16 cellular contexts compared by ENCODE assay signal in the genomic region with DNA sequence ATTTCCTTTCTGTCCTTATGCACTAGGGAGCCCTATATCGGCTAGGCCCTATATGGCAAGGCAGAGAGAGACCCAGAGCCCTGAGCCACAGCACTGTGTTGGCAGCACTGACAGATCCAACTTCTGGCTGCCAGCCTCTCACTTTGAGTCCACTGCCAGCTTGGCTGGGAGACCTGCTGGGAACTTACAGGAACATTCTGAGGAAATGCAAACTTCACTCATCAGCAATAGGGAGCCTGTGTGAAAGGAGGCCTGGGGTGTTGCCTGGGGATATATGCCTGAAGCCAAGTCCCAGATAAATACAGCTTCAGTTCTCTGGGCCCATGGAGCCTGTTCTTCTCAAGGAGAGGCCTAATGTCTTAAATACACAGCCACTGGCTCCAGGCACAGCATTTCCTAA.
DNase-seq lines count a peak whose midpoint lies in the region; ATAC-seq and TF ChIP-seq lines count a peak whose summit lies in the region.
"Had no signal": no experiment of that assay in that cellular context is flagged by ENCODE, and none has a peak within 500 bp of the region (broad histone marks: within the 10 kb centered on the region; RNA-seq: fewer than 3 reads in every experiment).

No MANE protein-coding gene starts in this region.

- no peak for TF ChIP-seq CTCF in thoracic aorta (IDR thresholded peaks at IDR 0.05)

- ATAC-seq in thoracic aorta (ENCODE audit: insufficient number of reproducible peaks, low FRiP score, low read depth) = peak; percentile 56
- ATAC-seq in GM21526 (IDR thresholded peaks at IDR 0.05; ENCODE audit: low FRiP score, unreplicated experiment) = no peak
- ATAC-seq: GM12878 had no signal

- H3K36me3 ChIP-seq in thoracic aorta = no peaks in the 10 kb centered on the region

- intact Hi-C loops in head of caudate nucleus (cut with DNase I) = no loop called here

- H3K27ac ChIP-seq in thoracic aorta = peak overlapping the region; percentile 26 to 36

- peaks cover 16 to 46% of the 10 kb centered on the region in 2 donors for H3K4me1 ChIP-seq in thoracic aorta (ENCODE audit: control insufficient read depth in 1 of 2, low read depth in 2 of 2)

- H3K9me3 ChIP-seq in thoracic aorta = no peaks in the 10 kb centered on the region

- H3K27me3 ChIP-seq in thoracic aorta (replicated peaks; ENCODE audit: insufficient read depth) = no peaks in the 10 kb centered on the region

- peak; percentile 43 for DNase-seq in NCI-H69 (lab: John Stamatoyannopoulos, UW)
- DNase-seq in head of caudate nucleus = peak in 29 of 42 donors; percentile 14 to 76 (median 41)
- peak; percentile 65 for DNase-seq in midbrain (lab: John Stamatoyannopoulos, UW)
- DNase-seq in thoracic aorta (ENCODE audit: low spot score) = peak; percentile 26
- DNase-seq in COLO668 (lab: John Stamatoyannopoulos, UW; ENCODE audit: unreplicated experiment) = no peak
- DNase-seq in HT-29 (ENCODE audit: low spot score) = no peak
- no peak for DNase-seq in cortex of kidney (lab: John Stamatoyannopoulos, UW)
- DNase-seq: activated CD8-positive, alpha-beta memory T cell treated with anti-CD3 and anti-CD28 coated beads for 24 hours; activated naive CD4-positive, alpha-beta T cell treated with Interleukin-2 at 50 U/mL for 16 hours; DND-41; NCI-H1436; NCI-H510A treated with DMSO at 0.1 percent for 48 hours; SHP77; stimulated activated CD4-positive, alpha-beta T cell treated with anti-CD3 and anti-CD28 coated beads, Interleukin-2, amount 100 ng/mL, for 24 hours had no signal

- H3K4me3 ChIP-seq in thoracic aorta = no peak overlapping the region
- H3K4me3 ChIP-seq: GM12878 had no signal

Comparison
In these comparisons a context has a peak if more than half of its experiments do, and no peak if none do; other contexts are left out.
1. DNase-seq: peak in NCI-H69 (single experiment), head of caudate nucleus (29 of 42), midbrain (single experiment) and thoracic aorta (single experiment); none in COLO668 (single experiment), HT-29 (single experiment) and cortex of kidney (single experiment).